In the genomic region with DNA sequence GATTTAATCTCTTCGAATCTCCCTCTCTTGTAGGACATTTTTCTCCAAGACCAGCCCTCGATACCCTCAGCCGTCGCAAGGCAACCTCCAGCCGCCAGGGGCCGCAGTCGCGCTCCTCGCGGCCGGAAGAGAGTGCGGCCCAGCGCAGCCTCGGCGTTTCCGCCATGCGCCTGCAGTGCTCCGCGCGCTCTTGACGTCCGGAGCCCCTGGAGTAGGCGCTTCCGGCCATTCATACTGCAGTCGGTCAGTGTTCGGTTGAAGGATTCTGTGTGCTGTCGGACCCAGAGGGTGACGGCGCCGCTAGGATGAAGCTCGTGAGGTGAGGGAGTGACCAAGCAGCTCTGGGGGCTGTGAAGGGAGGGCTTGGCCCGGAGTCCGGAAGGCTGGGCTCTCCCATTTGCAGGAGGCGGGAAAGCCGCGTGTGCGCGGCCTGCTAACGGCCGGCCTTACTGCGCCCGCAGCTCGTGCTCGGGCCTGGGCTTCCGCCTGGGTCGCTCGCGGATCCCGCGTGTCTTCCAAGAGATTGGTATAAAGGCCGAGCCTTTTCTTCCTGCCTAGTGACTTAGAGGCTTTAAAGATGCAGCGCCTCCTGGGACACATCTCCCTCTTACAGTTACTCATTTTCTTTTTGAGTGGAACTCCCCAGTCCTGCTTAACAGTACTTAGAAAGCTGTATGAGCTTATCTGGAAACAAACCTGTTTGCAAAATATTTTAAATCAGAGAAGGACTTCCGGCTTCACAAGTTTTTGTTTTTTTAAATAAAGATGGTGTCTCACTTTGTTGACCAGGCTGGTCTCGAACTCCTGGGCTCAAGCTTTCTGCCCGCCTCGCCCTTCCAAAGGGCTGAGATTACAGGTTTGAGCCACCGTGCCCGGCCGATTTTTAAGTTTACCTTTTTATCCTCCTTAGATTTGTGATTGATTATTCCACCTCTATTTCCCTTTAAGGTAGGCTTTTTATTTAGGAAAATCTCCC, we compare ENCODE assay signal across 1 cellular context.
A peak's percentile ranks its signal among the peaks of the same experiment; 100 is the strongest.
TF ChIP-seq lines count a peak whose summit lies in the region.

A gene (plus strand): TSS at position 190 of the 976 bp plus-strand sequence. CDS start 116 bp downstream, at position 306.

TF ChIP-seq in HepG2, 621 proteins besides CTCF, POLR2A, EP300 and RAD21 (continued from another document and continues in another):
- TF ChIP-seq PHB2 (IDR thresholded peaks at IDR 0.05; ENCODE audit: partially characterized antibody) (no peak), TBP (CRISPR knock-in tag; IDR thresholded peaks at IDR 0.05) (no peak), ZNF619 (CRISPR knock-in tag; IDR thresholded peaks at IDR 0.05) (peak; percentile 98), POLR2AphosphoS5 (IDR thresholded peaks at IDR 0.05; ENCODE audit: low read depth, low read length) (peak; percentile 95), SP5 (CRISPR knock-in tag; IDR thresholded peaks at IDR 0.05; ENCODE audit: borderline replicate concordance, low read depth) (0 out of 2 replicates have a peak, but pooled peaks have one; percentile 51), ZNF83 (CRISPR knock-in tag; IDR thresholded peaks at IDR 0.05; ENCODE audit: borderline replicate concordance) (no peak; the same call in 1 of the 2 replicates), ELF1 (CRISPR knock-in tag; IDR thresholded peaks at IDR 0.05) (peak; percentile 95), CEBPB (IDR thresholded peaks at IDR 0.05; ENCODE audit: borderline replicate concordance, low read depth, low read length) (no peak), ZNF550 (CRISPR knock-in tag; IDR thresholded peaks at IDR 0.05; ENCODE audit: borderline replicate concordance) (0 out of 2 replicates have a peak, but pooled peaks have one; percentile 41), PITX1 (CRISPR knock-in tag; IDR thresholded peaks at IDR 0.05) (peak; percentile 93), MED13 (CRISPR knock-in tag; IDR thresholded peaks at IDR 0.05) (peak; percentile 72; the same call in 1 of the 2 replicates), NFIC (IDR thresholded peaks at IDR 0.05; ENCODE audit: low read length) (no peak; the same call in 1 of the 2 replicates), TCF12 (IDR thresholded peaks at IDR 0.05) (no peak), TCF12 (CRISPR knock-in tag; IDR thresholded peaks at IDR 0.05) (peak; percentile 2; the same call in 1 of the 2 replicates), CENPX (CRISPR knock-in tag; IDR thresholded peaks at IDR 0.05) (no peak), ERF (CRISPR knock-in tag; IDR thresholded peaks at IDR 0.05) (peak; percentile 97), SMYD3 (CRISPR knock-in tag; IDR thresholded peaks at IDR 0.05) (peak; percentile 89), ZNF234 (CRISPR knock-in tag; conservative IDR thresholded peaks at IDR 0.05) (no peak), JARID2 (CRISPR knock-in tag; IDR thresholded peaks at IDR 0.05; ENCODE audit: insufficient replicate concordance) (peak; percentile 82), RBFOX2 (IDR thresholded peaks at IDR 0.05; ENCODE audit: low read depth, low read length) (peak; percentile 95), THYN1 (CRISPR knock-in tag; IDR thresholded peaks at IDR 0.05; ENCODE audit: borderline replicate concordance, low read depth) (no peak), LCORL (IDR thresholded peaks at IDR 0.05) (no peak), LCORL (CRISPR knock-in tag; IDR thresholded peaks at IDR 0.05) (peak; percentile 78), ZFP36 (IDR thresholded peaks at IDR 0.05; ENCODE audit: borderline replicate concordance, low read depth, low read length, partially characterized antibody) (no peak), ZNF263 (CRISPR knock-in tag; IDR thresholded peaks at IDR 0.05) (peak; percentile 85), ISL2 (CRISPR knock-in tag; IDR thresholded peaks at IDR 0.05) (peak; percentile 86), IKZF4 (CRISPR knock-in tag; IDR thresholded peaks at IDR 0.05; ENCODE audit: borderline replicate concordance, low read depth, not compliant biosample characterization) (peak; percentile 78), SOX6 (IDR thresholded peaks at IDR 0.05) (no peak), SOX6 (CRISPR knock-in tag; IDR thresholded peaks at IDR 0.05) (peak; percentile 78), MAFK (conservative IDR thresholded peaks at IDR 0.05 in 1 of 2, IDR thresholded peaks at IDR 0.05 in 1 of 2; ENCODE audit: low read length in 2 of 2) (no peak), HNRNPL (IDR thresholded peaks at IDR 0.05; ENCODE audit: low read depth, low read length) (0 out of 2 replicates have a peak, but pooled peaks have one; percentile 29), ZNF616 (CRISPR knock-in tag; IDR thresholded peaks at IDR 0.05; ENCODE audit: low read depth) (peak; percentile 92), ZFP41 (CRISPR knock-in tag; IDR thresholded peaks at IDR 0.05; ENCODE audit: borderline replicate concordance) (peak; percentile 92; the same call in 1 of the 2 replicates), ZNF660 (CRISPR knock-in tag; IDR thresholded peaks at IDR 0.05; ENCODE audit: borderline replicate concordance, low read depth) (no peak), ZSCAN29 (CRISPR knock-in tag; conservative IDR thresholded peaks at IDR 0.05) (peak; percentile 22; the same call in 1 of the 2 replicates), MAF1 (CRISPR knock-in tag; IDR thresholded peaks at IDR 0.05; ENCODE audit: borderline replicate concordance) (peak; percentile 93)
- TF ChIP-seq, protein P1, sequence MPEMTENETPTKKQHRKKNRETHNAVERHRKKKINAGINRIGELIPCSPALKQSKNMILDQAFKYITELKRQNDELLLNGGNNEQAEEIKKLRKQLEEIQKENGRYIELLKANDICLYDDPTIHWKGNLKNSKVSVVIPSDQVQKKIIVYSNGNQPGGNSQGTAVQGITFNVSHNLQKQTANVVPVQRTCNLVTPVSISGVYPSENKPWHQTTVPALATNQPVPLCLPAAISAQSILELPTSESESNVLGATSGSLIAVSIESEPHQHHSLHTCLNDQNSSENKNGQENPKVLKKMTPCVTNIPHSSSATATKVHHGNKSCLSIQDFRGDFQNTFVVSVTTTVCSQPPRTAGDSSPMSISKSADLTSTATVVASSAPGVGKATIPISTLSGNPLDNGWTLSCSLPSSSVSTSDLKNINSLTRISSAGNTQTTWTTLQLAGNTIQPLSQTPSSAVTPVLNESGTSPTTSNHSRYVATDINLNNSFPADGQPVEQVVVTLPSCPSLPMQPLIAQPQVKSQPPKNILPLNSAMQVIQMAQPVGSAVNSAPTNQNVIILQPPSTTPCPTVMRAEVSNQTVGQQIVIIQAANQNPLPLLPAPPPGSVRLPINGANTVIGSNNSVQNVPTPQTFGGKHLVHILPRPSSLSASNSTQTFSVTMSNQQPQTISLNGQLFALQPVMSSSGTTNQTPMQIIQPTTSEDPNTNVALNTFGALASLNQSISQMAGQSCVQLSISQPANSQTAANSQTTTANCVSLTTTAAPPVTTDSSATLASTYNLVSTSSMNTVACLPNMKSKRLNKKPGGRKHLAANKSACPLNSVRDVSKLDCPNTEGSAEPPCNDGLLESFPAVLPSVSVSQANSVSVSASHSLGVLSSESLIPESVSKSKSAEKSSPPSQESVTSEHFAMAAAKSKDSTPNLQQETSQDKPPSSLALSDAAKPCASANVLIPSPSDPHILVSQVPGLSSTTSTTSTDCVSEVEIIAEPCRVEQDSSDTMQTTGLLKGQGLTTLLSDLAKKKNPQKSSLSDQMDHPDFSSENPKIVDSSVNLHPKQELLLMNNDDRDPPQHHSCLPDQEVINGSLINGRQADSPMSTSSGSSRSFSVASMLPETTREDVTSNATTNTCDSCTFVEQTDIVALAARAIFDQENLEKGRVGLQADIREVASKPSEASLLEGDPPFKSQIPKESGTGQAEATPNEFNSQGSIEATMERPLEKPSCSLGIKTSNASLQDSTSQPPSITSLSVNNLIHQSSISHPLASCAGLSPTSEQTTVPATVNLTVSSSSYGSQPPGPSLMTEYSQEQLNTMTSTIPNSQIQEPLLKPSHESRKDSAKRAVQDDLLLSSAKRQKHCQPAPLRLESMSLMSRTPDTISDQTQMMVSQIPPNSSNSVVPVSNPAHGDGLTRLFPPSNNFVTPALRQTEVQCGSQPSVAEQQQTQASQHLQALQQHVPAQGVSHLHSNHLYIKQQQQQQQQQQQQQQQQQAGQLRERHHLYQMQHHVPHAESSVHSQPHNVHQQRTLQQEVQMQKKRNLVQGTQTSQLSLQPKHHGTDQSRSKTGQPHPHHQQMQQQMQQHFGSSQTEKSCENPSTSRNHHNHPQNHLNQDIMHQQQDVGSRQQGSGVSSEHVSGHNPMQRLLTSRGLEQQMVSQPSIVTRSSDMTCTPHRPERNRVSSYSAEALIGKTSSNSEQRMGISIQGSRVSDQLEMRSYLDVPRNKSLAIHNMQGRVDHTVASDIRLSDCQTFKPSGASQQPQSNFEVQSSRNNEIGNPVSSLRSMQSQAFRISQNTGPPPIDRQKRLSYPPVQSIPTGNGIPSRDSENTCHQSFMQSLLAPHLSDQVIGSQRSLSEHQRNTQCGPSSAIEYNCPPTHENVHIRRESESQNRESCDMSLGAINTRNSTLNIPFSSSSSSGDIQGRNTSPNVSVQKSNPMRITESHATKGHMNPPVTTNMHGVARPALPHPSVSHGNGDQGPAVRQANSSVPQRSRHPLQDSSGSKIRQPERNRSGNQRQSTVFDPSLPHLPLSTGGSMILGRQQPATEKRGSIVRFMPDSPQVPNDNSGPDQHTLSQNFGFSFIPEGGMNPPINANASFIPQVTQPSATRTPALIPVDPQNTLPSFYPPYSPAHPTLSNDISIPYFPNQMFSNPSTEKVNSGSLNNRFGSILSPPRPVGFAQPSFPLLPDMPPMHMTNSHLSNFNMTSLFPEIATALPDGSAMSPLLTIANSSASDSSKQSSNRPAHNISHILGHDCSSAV (CRISPR knock-in tag; IDR thresholded peaks at IDR 0.05; ENCODE audit: borderline replicate concordance), result no peak
- TF ChIP-seq, protein P2, sequence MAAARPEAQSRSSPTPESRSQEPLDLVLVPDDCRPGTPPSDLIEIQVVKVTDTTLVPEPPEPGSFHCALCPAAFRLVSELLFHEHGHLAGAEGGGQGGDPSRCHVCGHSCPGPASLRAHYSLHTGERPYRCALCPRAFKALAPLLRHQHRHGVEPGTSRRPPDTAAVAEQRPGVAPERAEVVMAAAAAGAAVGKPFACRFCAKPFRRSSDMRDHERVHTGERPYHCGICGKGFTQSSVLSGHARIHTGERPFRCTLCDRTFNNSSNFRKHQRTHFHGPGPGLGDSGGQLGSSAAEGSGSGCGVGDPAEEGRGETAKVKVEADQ (CRISPR knock-in tag; IDR thresholded peaks at IDR 0.05; ENCODE audit: borderline replicate concordance), result peak; percentile 83; the same call in 1 of the 2 replicates
- TF ChIP-seq, protein P3, sequence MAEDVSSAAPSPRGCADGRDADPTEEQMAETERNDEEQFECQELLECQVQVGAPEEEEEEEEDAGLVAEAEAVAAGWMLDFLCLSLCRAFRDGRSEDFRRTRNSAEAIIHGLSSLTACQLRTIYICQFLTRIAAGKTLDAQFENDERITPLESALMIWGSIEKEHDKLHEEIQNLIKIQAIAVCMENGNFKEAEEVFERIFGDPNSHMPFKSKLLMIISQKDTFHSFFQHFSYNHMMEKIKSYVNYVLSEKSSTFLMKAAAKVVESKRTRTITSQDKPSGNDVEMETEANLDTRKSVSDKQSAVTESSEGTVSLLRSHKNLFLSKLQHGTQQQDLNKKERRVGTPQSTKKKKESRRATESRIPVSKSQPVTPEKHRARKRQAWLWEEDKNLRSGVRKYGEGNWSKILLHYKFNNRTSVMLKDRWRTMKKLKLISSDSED (CRISPR knock-in tag; IDR thresholded peaks at IDR 0.05), result no peak
- TF ChIP-seq, protein P4, sequence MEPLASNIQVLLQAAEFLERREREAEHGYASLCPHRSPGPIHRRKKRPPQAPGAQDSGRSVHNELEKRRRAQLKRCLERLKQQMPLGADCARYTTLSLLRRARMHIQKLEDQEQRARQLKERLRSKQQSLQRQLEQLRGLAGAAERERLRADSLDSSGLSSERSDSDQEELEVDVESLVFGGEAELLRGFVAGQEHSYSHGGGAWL (CRISPR knock-in tag; IDR thresholded peaks at IDR 0.05), result peak; percentile 97
- TF ChIP-seq, protein P5, sequence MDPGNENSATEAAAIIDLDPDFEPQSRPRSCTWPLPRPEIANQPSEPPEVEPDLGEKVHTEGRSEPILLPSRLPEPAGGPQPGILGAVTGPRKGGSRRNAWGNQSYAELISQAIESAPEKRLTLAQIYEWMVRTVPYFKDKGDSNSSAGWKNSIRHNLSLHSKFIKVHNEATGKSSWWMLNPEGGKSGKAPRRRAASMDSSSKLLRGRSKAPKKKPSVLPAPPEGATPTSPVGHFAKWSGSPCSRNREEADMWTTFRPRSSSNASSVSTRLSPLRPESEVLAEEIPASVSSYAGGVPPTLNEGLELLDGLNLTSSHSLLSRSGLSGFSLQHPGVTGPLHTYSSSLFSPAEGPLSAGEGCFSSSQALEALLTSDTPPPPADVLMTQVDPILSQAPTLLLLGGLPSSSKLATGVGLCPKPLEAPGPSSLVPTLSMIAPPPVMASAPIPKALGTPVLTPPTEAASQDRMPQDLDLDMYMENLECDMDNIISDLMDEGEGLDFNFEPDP (CRISPR knock-in tag; conservative IDR thresholded peaks at IDR 0.05), result 0 out of 2 replicates have a peak, but pooled peaks have one; percentile 84
- TF ChIP-seq, protein P6, sequence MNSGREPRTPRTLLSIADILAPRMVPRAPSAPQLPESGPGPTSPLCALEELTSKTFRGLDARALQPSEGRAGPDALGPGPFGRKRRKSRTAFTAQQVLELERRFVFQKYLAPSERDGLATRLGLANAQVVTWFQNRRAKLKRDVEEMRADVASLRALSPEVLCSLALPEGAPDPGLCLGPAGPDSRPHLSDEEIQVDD (CRISPR knock-in tag; IDR thresholded peaks at IDR 0.05; ENCODE audit: borderline replicate concordance), result 0 out of 2 replicates have a peak, but pooled peaks have one; percentile 91
- TF ChIP-seq, protein P7, sequence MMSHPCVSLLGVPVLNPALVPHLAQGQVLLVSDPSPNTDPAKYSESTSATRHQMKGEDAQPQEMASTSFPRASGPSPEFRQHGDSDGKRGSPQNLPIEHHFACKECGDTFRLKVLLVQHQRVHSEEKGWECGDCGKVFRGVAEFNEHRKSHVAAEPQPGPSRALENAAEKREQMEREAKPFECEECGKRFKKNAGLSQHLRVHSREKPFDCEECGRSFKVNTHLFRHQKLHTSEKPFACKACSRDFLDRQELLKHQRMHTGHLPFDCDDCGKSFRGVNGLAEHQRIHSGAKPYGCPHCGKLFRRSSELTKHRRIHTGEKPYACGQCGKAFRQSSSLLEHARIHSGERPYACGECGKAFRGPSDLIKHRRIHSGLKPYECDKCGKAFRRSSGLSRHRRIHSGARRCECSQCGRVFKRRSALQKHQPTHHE (CRISPR knock-in tag; IDR thresholded peaks at IDR 0.05; ENCODE audit: borderline replicate concordance), result peak; percentile 94; the same call in 1 of the 2 replicates
- TF ChIP-seq, protein P8, sequence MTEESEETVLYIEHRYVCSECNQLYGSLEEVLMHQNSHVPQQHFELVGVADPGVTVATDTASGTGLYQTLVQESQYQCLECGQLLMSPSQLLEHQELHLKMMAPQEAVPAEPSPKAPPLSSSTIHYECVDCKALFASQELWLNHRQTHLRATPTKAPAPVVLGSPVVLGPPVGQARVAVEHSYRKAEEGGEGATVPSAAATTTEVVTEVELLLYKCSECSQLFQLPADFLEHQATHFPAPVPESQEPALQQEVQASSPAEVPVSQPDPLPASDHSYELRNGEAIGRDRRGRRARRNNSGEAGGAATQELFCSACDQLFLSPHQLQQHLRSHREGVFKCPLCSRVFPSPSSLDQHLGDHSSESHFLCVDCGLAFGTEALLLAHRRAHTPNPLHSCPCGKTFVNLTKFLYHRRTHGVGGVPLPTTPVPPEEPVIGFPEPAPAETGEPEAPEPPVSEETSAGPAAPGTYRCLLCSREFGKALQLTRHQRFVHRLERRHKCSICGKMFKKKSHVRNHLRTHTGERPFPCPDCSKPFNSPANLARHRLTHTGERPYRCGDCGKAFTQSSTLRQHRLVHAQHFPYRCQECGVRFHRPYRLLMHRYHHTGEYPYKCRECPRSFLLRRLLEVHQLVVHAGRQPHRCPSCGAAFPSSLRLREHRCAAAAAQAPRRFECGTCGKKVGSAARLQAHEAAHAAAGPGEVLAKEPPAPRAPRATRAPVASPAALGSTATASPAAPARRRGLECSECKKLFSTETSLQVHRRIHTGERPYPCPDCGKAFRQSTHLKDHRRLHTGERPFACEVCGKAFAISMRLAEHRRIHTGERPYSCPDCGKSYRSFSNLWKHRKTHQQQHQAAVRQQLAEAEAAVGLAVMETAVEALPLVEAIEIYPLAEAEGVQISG (CRISPR knock-in tag; IDR thresholded peaks at IDR 0.05), result peak; percentile 100
